In genomic region chr4:22391548-22391947, GRCh38 we compare ENCODE assay signal across 22 cellular contexts.
A peak's percentile ranks its signal among the peaks of the same experiment; 100 is the strongest.
DNase-seq lines count a peak whose midpoint lies in the region; ATAC-seq, FAIRE-seq and TF ChIP-seq lines count a peak whose summit lies in the region.
"Had no signal": no experiment of that assay in that cellular context is flagged by ENCODE, and none has a peak within 500 bp of the region (broad histone marks: within the 10 kb centered on the region; RNA-seq: fewer than 3 reads in every experiment).

No MANE protein-coding gene starts in this region.

- no peaks in the 10 kb centered on the region for H4K20me1 ChIP-seq in fibroblast of lung (ENCODE audit: control insufficient read depth, extremely low read depth, insufficient read depth, low read length)
- H4K20me1 ChIP-seq in osteoblast (ENCODE audit: insufficient read depth, low read length): no peaks in the 10 kb centered on the region

- H3K9ac ChIP-seq in fibroblast of lung (ENCODE audit: insufficient read depth, low read length): no peak overlapping the region

- no peak overlapping the region for H3K27ac ChIP-seq in RWPE2 (ENCODE audit: poor library complexity, severe bottlenecking)
- no peak overlapping the region for H3K27ac ChIP-seq in fibroblast of lung (ENCODE audit: insufficient read depth, low read length)
- no peak overlapping the region for H3K27ac ChIP-seq in osteoblast (ENCODE audit: low read depth, low read length)
- no peak overlapping the region for H3K27ac ChIP-seq in small intestine (ENCODE audit: low read depth in 1 of 2, low read length in 1 of 2)
- H3K27ac ChIP-seq: gastrocnemius medialis, HL-60, SJCRH30, VCaP had no signal

- H2AFZ ChIP-seq in fibroblast of lung (ENCODE audit: low read length): no peak overlapping the region
- H2AFZ ChIP-seq in osteoblast (ENCODE audit: low read length): peak overlapping the region; percentile 8

- no peaks in the 10 kb centered on the region for H3K79me2 ChIP-seq in fibroblast of lung (ENCODE audit: control insufficient read depth, insufficient read depth, low read length)
- no peaks in the 10 kb centered on the region for H3K79me2 ChIP-seq in osteoblast (ENCODE audit: insufficient read depth, low read length)

- H3K9me3 ChIP-seq in RWPE2 (ENCODE audit: severe bottlenecking) (no peaks in the 10 kb centered on the region), fibroblast of lung (ENCODE audit: control insufficient read depth, insufficient read depth, low read depth, low read length) (no peaks in the 10 kb centered on the region), osteoblast (ENCODE audit: low read depth, low read length) (no peaks in the 10 kb centered on the region), small intestine (ENCODE audit: control insufficient read depth, low read depth) (no peaks in the 10 kb centered on the region)
- H3K9me3 ChIP-seq: gastrocnemius medialis, HAP-1, SJCRH30 had no signal

- DNase-seq in EL: peak; percentile 31
- DNase-seq in RWPE2 (ENCODE audit: low spot score): no peak
- peak; percentile 34 to 83 for DNase-seq in fibroblast of lung (ENCODE audit: low read depth in 2 of 2)
- peak; percentile 43 for DNase-seq in osteoblast (ENCODE audit: insufficient read length, low spot score, missing footprints)
- no peak for DNase-seq in small intestine
- DNase-seq in HuH-7 (ENCODE audit: low spot score): no peak
- DNase-seq: activated T-cell treated with anti-CD3 and anti-CD28 coated beads for 4 hours, aorta, COR-L47, gastrocnemius medialis, left colon, MM.1S, NCI-H1436 treated with DMSO at 0.1 percent for 48 hours, NCI-H2171 treated with DMSO at 0.1 percent for 48 hours, NCI-H774, SJCRH30, T-helper 17 cell had no signal

- H3K4me3 ChIP-seq in RWPE2 (ENCODE audit: severe bottlenecking) (no peak overlapping the region), fibroblast of lung (replicated peaks in 1 of 4; ENCODE audit: control extremely low read depth in 1 of 4, insufficient read depth in 1 of 4, low read depth in 3 of 4, low read length in 4 of 4) (no peak overlapping the region), osteoblast (ENCODE audit: insufficient read depth, low read length) (no peak overlapping the region), small intestine (ENCODE audit: low read depth in 1 of 2, low read length in 2 of 2) (no peak overlapping the region)
- H3K4me3 ChIP-seq: gastrocnemius medialis, HAP-1, SJCRH30 had no signal

- no peak for FAIRE-seq in small intestine (lab: Jason Lieb, UNC)
- FAIRE-seq: colon had no signal

- H3K27me3 ChIP-seq in RWPE2 (ENCODE audit: insufficient read depth, poor library complexity, severe bottlenecking) (no peaks in the 10 kb centered on the region), fibroblast of lung (ENCODE audit: control insufficient read depth, insufficient read depth, low read length) (no peaks in the 10 kb centered on the region), osteoblast (ENCODE audit: insufficient read depth, low read length) (no peaks in the 10 kb centered on the region), small intestine (ENCODE audit: control insufficient read depth in 2 of 2, insufficient read depth in 2 of 2, low read length in 2 of 2) (no peaks in the 10 kb centered on the region)
- H3K27me3 ChIP-seq: gastrocnemius medialis, SJCRH30 had no signal

- peaks cover 4% of the 10 kb centered on the region for H3K4me1 ChIP-seq in RWPE2 (ENCODE audit: insufficient read depth, poor library complexity, severe bottlenecking)
- no peaks in the 10 kb centered on the region for H3K4me1 ChIP-seq in fibroblast of lung (ENCODE audit: control insufficient read depth, extremely low read depth, insufficient read depth, low read length)
- peaks cover 7% of the 10 kb centered on the region for H3K4me1 ChIP-seq in osteoblast (ENCODE audit: insufficient read depth, low read length)
- no peaks in the 10 kb centered on the region for H3K4me1 ChIP-seq in small intestine (ENCODE audit: control insufficient read depth in 2 of 2, insufficient read depth in 1 of 2, low read depth in 1 of 2, low read length in 1 of 2)
- H3K4me1 ChIP-seq: SJCRH30 had no signal

- H3K4me2 ChIP-seq in fibroblast of lung (ENCODE audit: extremely low read depth, insufficient read depth, low read length) (no peak overlapping the region), osteoblast (ENCODE audit: insufficient read depth, low read length) (no peak overlapping the region)

- H3K36me3 ChIP-seq in RWPE2 (ENCODE audit: low read depth) (peaks cover 10% of the 10 kb centered on the region; the same call in 1 of the 2 replicates), fibroblast of lung (ENCODE audit: control insufficient read depth, insufficient read depth, low read length) (peaks cover 2% of the 10 kb centered on the region), osteoblast (ENCODE audit: insufficient read depth, low read length) (peaks cover 10% of the 10 kb centered on the region), small intestine (ENCODE audit: control insufficient read depth in 2 of 2, insufficient read depth in 2 of 2, low read length in 2 of 2) (peaks cover 1 to 2% of the 10 kb centered on the region in 2 donors)

- TF ChIP-seq CTCF in RWPE2 (IDR thresholded peaks at IDR 0.05; ENCODE audit: poor library complexity, severe bottlenecking) (no peak), fibroblast of lung (conservative IDR thresholded peaks at IDR 0.05 in 1 of 2, IDR thresholded peaks at IDR 0.05 in 1 of 2; ENCODE audit: low read depth in 1 of 2, low read length in 2 of 2) (no peak), osteoblast (IDR thresholded peaks at IDR 0.05; ENCODE audit: extremely low read depth, low read depth, low read length) (no peak)

- 88 to 100% (median 92%) methylated on average over 2 of the region's 2 CpGs for WGBS in small intestine, 3 donors

- 0 out of 3 replicates have a peak, but pooled peaks have one; percentile 42 for ATAC-seq in RWPE2 (ENCODE audit: low read depth)
- no peak for ATAC-seq in HG03521 (IDR thresholded peaks at IDR 0.05; ENCODE audit: unreplicated experiment)
- ATAC-seq: gastrocnemius medialis, left colon, T-helper 17 cell had no signal

Comparison
In these comparisons a context has a peak if more than half of its experiments do, and no peak if none do; other contexts are left out.
1. DNase-seq: peak in EL (single experiment), fibroblast of lung (2 of 2) and osteoblast (single experiment); none in RWPE2 (single experiment), small intestine (single experiment) and HuH-7 (single experiment).